In the genomic region with DNA sequence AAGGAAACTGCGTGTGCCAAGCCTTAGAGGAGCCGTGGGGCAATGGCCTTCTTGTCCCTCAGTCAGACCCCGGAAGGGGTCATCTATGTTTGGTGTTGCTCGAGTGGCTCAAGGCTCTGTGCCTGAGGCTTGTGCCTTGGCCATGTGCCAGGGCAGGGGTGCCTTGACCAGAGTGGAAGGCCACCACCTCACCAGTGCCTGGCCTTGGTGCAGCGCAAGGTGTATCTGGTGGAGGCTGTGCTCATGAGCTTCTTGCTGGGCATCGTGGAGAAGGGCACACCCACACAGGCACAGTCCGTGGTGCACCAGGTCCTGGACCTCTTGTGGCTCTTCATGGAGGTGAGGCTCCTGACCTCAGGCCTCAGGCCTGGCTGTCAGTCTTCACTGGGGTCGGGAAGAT, we compare ENCODE assay signal across 1 cellular context.
TF ChIP-seq lines count a peak whose summit lies in the region.

No MANE protein-coding gene starts in this region.

TF ChIP-seq in GM23338, 12 proteins besides CTCF, POLR2A, EP300 and RAD21 (continued from another document):
- no peak for TF ChIP-seq ETS1 (IDR thresholded peaks at IDR 0.05)
- TF ChIP-seq STAT1 (IDR thresholded peaks at IDR 0.05; ENCODE audit: unreplicated experiment), result no peak
